In the genomic region with DNA sequence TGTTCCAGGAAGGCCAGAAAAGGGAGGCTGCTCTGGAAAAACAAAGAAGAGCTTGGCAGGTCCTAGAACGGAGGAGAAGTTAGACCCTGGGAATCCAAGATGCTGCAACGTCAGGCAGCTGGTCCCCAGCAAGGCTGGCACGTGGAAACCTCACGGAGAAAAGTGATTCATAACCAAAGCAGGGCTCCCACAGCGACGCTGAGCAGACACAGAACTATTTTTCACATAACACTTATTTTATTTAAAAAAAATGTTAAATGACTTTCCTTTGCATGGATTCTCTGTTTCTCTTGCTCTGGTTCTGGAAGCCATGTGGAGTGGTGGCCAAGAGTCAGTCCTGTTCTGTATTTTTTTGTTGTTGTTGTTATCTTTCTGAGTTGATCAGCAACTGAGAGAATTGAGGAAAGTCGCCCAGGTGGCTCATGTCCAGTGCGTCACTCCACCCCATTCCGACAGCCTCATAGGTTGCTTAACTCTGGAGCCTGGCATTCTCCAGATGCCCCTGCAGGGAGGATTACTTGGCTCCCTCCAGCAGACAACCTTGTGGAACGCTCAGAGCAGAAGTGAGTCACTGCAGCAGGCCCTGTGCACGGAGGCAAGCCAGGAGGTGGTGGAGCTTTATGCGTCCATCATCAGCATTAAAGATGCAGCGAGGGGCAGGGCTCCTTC, we compare ENCODE assay signal across 12 cellular contexts.
A peak's percentile ranks its signal among the peaks of the same experiment; 100 is the strongest.
DNase-seq lines count a peak whose midpoint lies in the region; ATAC-seq, FAIRE-seq and TF ChIP-seq lines count a peak whose summit lies in the region.
"Had no signal": no experiment of that assay in that cellular context is flagged by ENCODE, and none has a peak within 500 bp of the region (broad histone marks: within the 10 kb centered on the region; RNA-seq: fewer than 3 reads in every experiment).

No MANE protein-coding gene starts in this region.

- POLR2A ChIA-PET in OCI-LY7 (lab: Charles Lee), result interaction anchor here (0.6 to 0.7 kb wide), 2 partner anchors 326 to 1547 kb away, joined by 3 to 7 read pairs; no protein-coding TSS in a partner anchor

- peaks cover 16% of the 10 kb centered on the region for H3K4me1 Mint-ChIP-seq in activated naive CD4-positive, alpha-beta T cell treated with anti-CD3 and anti-CD28 coated beads for 36 hours (ENCODE audit: low read depth)
- H3K4me1 Mint-ChIP-seq in immature natural killer cell (peaks cover 47 to 60% of the 10 kb centered on the region in 2 donors), GM23338 (peaks cover 23% of the 10 kb centered on the region)

- no peaks in the 10 kb centered on the region for H3K27me3 Mint-ChIP-seq in activated naive CD4-positive, alpha-beta T cell treated with anti-CD3 and anti-CD28 coated beads for 36 hours (ENCODE audit: low read depth)
- H3K27me3 Mint-ChIP-seq in immature natural killer cell (ENCODE audit: low read depth in 3 of 3) (peaks cover 12 to 18% (median 13%) of the 10 kb centered on the region in 3 donors), GM23338 (ENCODE audit: insufficient read depth, low read depth, poor library complexity) (peaks cover 8% of the 10 kb centered on the region)

- no peak for ATAC-seq in GM23338
- ATAC-seq: naive thymus-derived CD4-positive, alpha-beta T cell had no signal

- no peaks in the 10 kb centered on the region for H3K4me1 ChIP-seq in OCI-LY7 (ENCODE audit: insufficient read depth, low read length, poor library complexity, severe bottlenecking)
- H3K4me1 ChIP-seq in GM23338 (ENCODE audit: insufficient read depth), result peaks cover 7% of the 10 kb centered on the region; the same call in 1 of the 2 replicates

- H3F3A ChIP-seq in GM23338 (replicated peaks; ENCODE audit: low read depth), result no peaks in the 10 kb centered on the region

- BruUV-seq in OCI-LY7 (replicated peaks; lab: Mats Ljungman, UMichigan), result no TSS peak

- H3K4me3 ChIP-seq in astrocyte of the spinal cord (ENCODE audit: low read depth, low read length) (no peak overlapping the region), OCI-LY7 (ENCODE audit: low read depth, low read length, poor library complexity, severe bottlenecking) (no peak overlapping the region), GM23338 (no peak overlapping the region)
- H3K4me3 ChIP-seq: BLaER1 treated with 17β-estradiol and CSF1 and Interleukin-3, amounts not matched to agents 10 nM and 100 nM had no signal

- no peaks in the 10 kb centered on the region for H3K27me3 ChIP-seq in GM23338 (ENCODE audit: insufficient read depth)
- H3K27me3 ChIP-seq: BLaER1 treated with 17β-estradiol and CSF1 and Interleukin-3, amounts not matched to agents 10 nM and 100 nM had no signal

- DNase-seq in activated naive CD4-positive, alpha-beta T cell treated with Interleukin-2 at 50 U/mL for 16 hours, result peak; percentile 15
- no peak for DNase-seq in activated naive CD4-positive, alpha-beta T cell treated with anti-CD3 and anti-CD28 coated beads for 36 hours
- DNase-seq in astrocyte of the spinal cord (ENCODE audit: low read depth, low spot score), result peak; percentile 43
- peak in 2 of 3 donors; percentile 22 to 30 for DNase-seq in immature natural killer cell
- DNase-seq in urothelium cell line (ENCODE audit: low spot score), result peak; percentile 76
- DNase-seq in CD1c-positive myeloid dendritic cell (ENCODE audit: extremely low spot score), result no peak
- DNase-seq in OCI-LY7 (ENCODE audit: low spot score), result no peak
- DNase-seq in GM23338 (ENCODE audit: low spot score), result no peak
- DNase-seq: naive thymus-derived CD4-positive, alpha-beta T cell; NCI-H1417 had no signal

- no peak overlapping the region for H3K27ac ChIP-seq in OCI-LY7 (ENCODE audit: low read depth, low read length, poor library complexity, severe bottlenecking)
- no peak overlapping the region for H3K27ac ChIP-seq in GM23338 (ENCODE audit: low read depth)
- H3K27ac ChIP-seq: BLaER1 treated with 17β-estradiol and CSF1 and Interleukin-3, amounts not matched to agents 10 nM and 100 nM had no signal

- H4K20me1 ChIP-seq in OCI-LY7 (ENCODE audit: insufficient read depth, low read length) (no peaks in the 10 kb centered on the region), GM23338 (replicated peaks; ENCODE audit: insufficient read depth) (no peaks in the 10 kb centered on the region)
- H4K20me1 ChIP-seq: BLaER1 treated with 17β-estradiol and CSF1 and Interleukin-3, amounts not matched to agents 10 nM and 100 nM had no signal

- H2AFZ ChIP-seq in OCI-LY7 (ENCODE audit: low read length) (no peak overlapping the region), GM23338 (no peak overlapping the region)

- no peak for FAIRE-seq in urothelium cell line (lab: Jason Lieb, UNC)
- FAIRE-seq: GM12892 had no signal

- H3K9me3 ChIP-seq in OCI-LY7 (ENCODE audit: low read length), result no peaks in the 10 kb centered on the region

- H3K36me3 Mint-ChIP-seq in activated naive CD4-positive, alpha-beta T cell treated with anti-CD3 and anti-CD28 coated beads for 36 hours (ENCODE audit: low read depth), result no peaks in the 10 kb centered on the region
- H3K36me3 Mint-ChIP-seq in immature natural killer cell (no peaks in the 10 kb centered on the region), GM23338 (ENCODE audit: low read depth) (no peaks in the 10 kb centered on the region)
- H3K36me3 Mint-ChIP-seq: naive thymus-derived CD4-positive, alpha-beta T cell had no signal

- TF ChIP-seq CTCF in astrocyte of the spinal cord (IDR thresholded peaks at IDR 0.05; ENCODE audit: low read depth, low read length) (no peak), OCI-LY7 (conservative IDR thresholded peaks at IDR 0.05; ENCODE audit: low read length) (no peak), GM23338 (conservative IDR thresholded peaks at IDR 0.05; ENCODE audit: low read depth in 2 of 2) (no peak)

- in situ Hi-C loops in astrocyte of the spinal cord (cut with HindIII; ENCODE audit: low sequenced_read_pairs), result no loop called here

- CTCF ChIA-PET in activated naive CD4-positive, alpha-beta T cell treated with anti-CD3 and anti-CD28 coated beads for 36 hours (lab: Charles Lee), result interaction anchor here (0.6 kb wide), 1 partner anchor 509 kb away, joined by 3 read pairs; no protein-coding TSS in a partner anchor
- CTCF ChIA-PET in OCI-LY7 (lab: Charles Lee; ENCODE audit: unreplicated experiment), result no interaction called here

- no peak overlapping the region for H3K4me2 ChIP-seq in OCI-LY7 (ENCODE audit: low read length)
- no peak overlapping the region for H3K4me2 ChIP-seq in GM23338
- H3K4me2 ChIP-seq: BLaER1 treated with 17β-estradiol and CSF1 and Interleukin-3, amounts not matched to agents 10 nM and 100 nM had no signal

- no peak overlapping the region for H3K27ac Mint-ChIP-seq in activated naive CD4-positive, alpha-beta T cell treated with anti-CD3 and anti-CD28 coated beads for 36 hours
- peak overlapping the region in 4 of 6 donors; percentile 67 to 78 (median 74) for H3K27ac Mint-ChIP-seq in immature natural killer cell
- H3K27ac Mint-ChIP-seq in GM23338, result no peak overlapping the region

- H3K36me3 ChIP-seq in OCI-LY7 (ENCODE audit: insufficient read depth, low read length), result no peaks in the 10 kb centered on the region
- H3K36me3 ChIP-seq in GM23338 (ENCODE audit: insufficient read depth), result no peaks in the 10 kb centered on the region
- H3K36me3 ChIP-seq: BLaER1 treated with 17β-estradiol and CSF1 and Interleukin-3, amounts not matched to agents 10 nM and 100 nM had no signal

- H3K9me3 Mint-ChIP-seq in activated naive CD4-positive, alpha-beta T cell treated with anti-CD3 and anti-CD28 coated beads for 36 hours, result no peaks in the 10 kb centered on the region
- H3K9me3 Mint-ChIP-seq in immature natural killer cell, result peaks cover 0 to 4% (median 0%) of the 10 kb centered on the region in 6 donors
- H3K9me3 Mint-ChIP-seq in GM23338, result peaks cover 7% of the 10 kb centered on the region; the same call in 2 of the 3 replicates
- H3K9me3 Mint-ChIP-seq: naive thymus-derived CD4-positive, alpha-beta T cell had no signal

- no peaks in the 10 kb centered on the region for H3K9me2 ChIP-seq in OCI-LY7 (ENCODE audit: insufficient read depth, low read length)
- peaks cover 6% of the 10 kb centered on the region; the same call in 1 of the 2 replicates for H3K9me2 ChIP-seq in GM23338 (ENCODE audit: insufficient read depth)

- intact Hi-C loops in activated naive CD4-positive, alpha-beta T cell treated with anti-CD3 and anti-CD28 coated beads for 36 hours (cut with micrococcal nuclease), result no loop called here
- intact Hi-C loops in OCI-LY7 (cut with micrococcal nuclease; ENCODE audit: unreplicated experiment), result no loop called here

- H3K4me3 Mint-ChIP-seq in activated naive CD4-positive, alpha-beta T cell treated with anti-CD3 and anti-CD28 coated beads for 36 hours, result no peak overlapping the region
- H3K4me3 Mint-ChIP-seq in immature natural killer cell, result peak overlapping the region in 4 of 5 donors; percentile 21 to 75 (median 52)
- no peak overlapping the region for H3K4me3 Mint-ChIP-seq in GM23338
- H3K4me3 Mint-ChIP-seq: naive thymus-derived CD4-positive, alpha-beta T cell had no signal

- H3K79me2 ChIP-seq in OCI-LY7 (ENCODE audit: insufficient read depth, low read depth, low read length) (no peaks in the 10 kb centered on the region), GM23338 (replicated peaks; ENCODE audit: insufficient read depth) (no peaks in the 10 kb centered on the region)

TF ChIP-seq in GM23338, 12 proteins besides CTCF, POLR2A, EP300 and RAD21:
- no peak for TF ChIP-seq STAT1 (IDR thresholded peaks at IDR 0.05; ENCODE audit: unreplicated experiment)

Comparison
In these comparisons a context has a peak if more than half of its experiments do, and no peak if none do; other contexts are left out.
1. DNase-seq: peak in activated naive CD4-positive, alpha-beta T cell treated with Interleukin-2 at 50 U/mL for 16 hours (single experiment), astrocyte of the spinal cord (single experiment), immature natural killer cell (2 of 3) and urothelium cell line (single experiment); none in activated naive CD4-positive, alpha-beta T cell treated with anti-CD3 and anti-CD28 coated beads for 36 hours (single experiment), CD1c-positive myeloid dendritic cell (single experiment), OCI-LY7 (single experiment) and GM23338 (single experiment).
2. H3K27ac Mint-ChIP-seq: peak in immature natural killer cell (4 of 6); none in activated naive CD4-positive, alpha-beta T cell treated with anti-CD3 and anti-CD28 coated beads for 36 hours (single experiment) and GM23338 (single experiment).
3. H3K4me3 Mint-ChIP-seq: peak in immature natural killer cell (4 of 5); none in activated naive CD4-positive, alpha-beta T cell treated with anti-CD3 and anti-CD28 coated beads for 36 hours (single experiment) and GM23338 (single experiment).